10 cellular contexts compared by ENCODE assay signal in the genomic region with DNA sequence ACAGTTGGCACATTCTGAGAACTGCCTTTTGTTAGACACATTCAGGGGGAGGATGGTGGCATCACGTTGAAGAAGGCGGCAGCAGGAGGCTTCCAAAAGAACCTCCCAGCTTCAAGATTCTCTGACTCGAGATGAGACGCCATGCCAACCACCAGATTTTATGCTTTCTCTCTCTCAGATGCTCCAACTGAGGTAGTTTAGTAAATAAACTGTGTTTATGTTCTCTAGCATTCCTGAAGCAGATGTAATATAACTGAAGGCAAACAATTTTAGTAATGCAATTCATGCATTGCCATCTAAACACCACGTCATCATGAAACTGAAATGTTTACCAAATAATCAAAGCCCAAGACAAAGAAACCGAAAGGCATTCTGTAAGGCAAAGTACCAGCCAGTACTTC.
DNase-seq lines count a peak whose midpoint lies in the region; ATAC-seq, FAIRE-seq and TF ChIP-seq lines count a peak whose summit lies in the region.
"Had no signal": no experiment of that assay in that cellular context is flagged by ENCODE, and none has a peak within 500 bp of the region (broad histone marks: within the 10 kb centered on the region; RNA-seq: fewer than 3 reads in every experiment).

No MANE protein-coding gene starts in this region.

- no peaks in the 10 kb centered on the region for H3K36me3 ChIP-seq in SJCRH30

- ATAC-seq in A549 (no peak), GM18868 (IDR thresholded peaks at IDR 0.05; ENCODE audit: unreplicated experiment) (peak; percentile 67), HG03469 (IDR thresholded peaks at IDR 0.05; ENCODE audit: unreplicated experiment) (peak; percentile 44), HG02798 (IDR thresholded peaks at IDR 0.05; ENCODE audit: poor library complexity, unreplicated experiment) (no peak)

- no peak for TF ChIP-seq RAD21 in A549 (conservative IDR thresholded peaks at IDR 0.05 in 1 of 2, IDR thresholded peaks at IDR 0.05 in 1 of 2)

- no peak for TF ChIP-seq EP300 in A549 (IDR thresholded peaks at IDR 0.05)

- H3K4me3 ChIP-seq in A549, result no peak overlapping the region
- H3K4me3 ChIP-seq in SJCRH30, result no peak overlapping the region

- H3K9me3 Mint-ChIP-seq in brain, result peaks cover 0 to 12% (median 2%) of the 10 kb centered on the region in 5 experiments

- no peaks in the 10 kb centered on the region for H3K9me3 ChIP-seq in A549
- no peaks in the 10 kb centered on the region for H3K9me3 ChIP-seq in SJCRH30 (replicated peaks)

- POLR2A ChIA-PET in A549 (lab: Yijun Ruan, JAX), result no interaction called here

- 22% methylated on average over 6 of the region's 6 CpGs for WGBS in A549 (ENCODE audit: missing lambda C conversion rate)

- H3K27me3 ChIP-seq in SJCRH30, result no peaks in the 10 kb centered on the region

- no peak for FAIRE-seq in A549 (lab: Jason Lieb, UNC)
- FAIRE-seq: astrocyte had no signal

- peaks cover 12% of the 10 kb centered on the region for H3K4me1 Mint-ChIP-seq in brain

- H3K4me3 Mint-ChIP-seq in brain, result peak overlapping the region in 1 of 5 experiments; percentile 9

- H3K4me1 ChIP-seq in A549, result no peaks in the 10 kb centered on the region
- no peaks in the 10 kb centered on the region for H3K4me1 ChIP-seq in SJCRH30

- H3K27me3 Mint-ChIP-seq in brain, result no peaks in the 10 kb centered on the region
- H3K27me3 Mint-ChIP-seq: progenitor cell of endocrine pancreas had no signal

- no peak for TF ChIP-seq POLR2A in A549 (IDR thresholded peaks at IDR 0.05; ENCODE audit: low read length)

- CTCF ChIA-PET in A549 (lab: Yijun Ruan, JAX), result no interaction called here

- H3K4me2 ChIP-seq in A549, result 0 out of 3 replicates have a peak overlapping the region, but pooled peaks have one; percentile 12

- H3K36me3 Mint-ChIP-seq in brain, result peaks cover 9% of the 10 kb centered on the region

- H3K27ac Mint-ChIP-seq in brain, result peak overlapping the region in 3 of 5 experiments; percentile 26 to 49 (median 46)
- H3K27ac Mint-ChIP-seq: progenitor cell of endocrine pancreas had no signal

- no peak for DNase-seq in A549 (ENCODE audit: low read depth in 1 of 2, low spot score in 1 of 2)
- DNase-seq in SJCRH30, result no peak
- no peak for DNase-seq in DMS114 treated with DMSO at 0.1 percent for 48 hours (lab: John Stamatoyannopoulos, UW; ENCODE audit: unreplicated experiment)
- no peak for DNase-seq in pons (ENCODE audit: low spot score)

- H3K27ac ChIP-seq in A549, result no peak overlapping the region
- no peak overlapping the region for H3K27ac ChIP-seq in SJCRH30

- no peak for TF ChIP-seq CTCF in A549 (IDR thresholded peaks at IDR 0.05)
- TF ChIP-seq CTCF in brain (conservative IDR thresholded peaks at IDR 0.05), result no peak

TF ChIP-seq in A549, 52 proteins besides CTCF, POLR2A, EP300 and RAD21:
- TF ChIP-seq HDAC2 (IDR thresholded peaks at IDR 0.05) (no peak), JUN (IDR thresholded peaks at IDR 0.05) (no peak), GATA3 (IDR thresholded peaks at IDR 0.05; ENCODE audit: borderline replicate concordance) (no peak), KDM5A (IDR thresholded peaks at IDR 0.05) (no peak), NFE2L2 (conservative IDR thresholded peaks at IDR 0.05; ENCODE audit: low read length) (no peak), RARB (CRISPR knock-in tag; IDR thresholded peaks at IDR 0.05) (no peak), MAFK (IDR thresholded peaks at IDR 0.05; ENCODE audit: partially characterized antibody) (no peak)
- TF ChIP-seq, protein P1, sequence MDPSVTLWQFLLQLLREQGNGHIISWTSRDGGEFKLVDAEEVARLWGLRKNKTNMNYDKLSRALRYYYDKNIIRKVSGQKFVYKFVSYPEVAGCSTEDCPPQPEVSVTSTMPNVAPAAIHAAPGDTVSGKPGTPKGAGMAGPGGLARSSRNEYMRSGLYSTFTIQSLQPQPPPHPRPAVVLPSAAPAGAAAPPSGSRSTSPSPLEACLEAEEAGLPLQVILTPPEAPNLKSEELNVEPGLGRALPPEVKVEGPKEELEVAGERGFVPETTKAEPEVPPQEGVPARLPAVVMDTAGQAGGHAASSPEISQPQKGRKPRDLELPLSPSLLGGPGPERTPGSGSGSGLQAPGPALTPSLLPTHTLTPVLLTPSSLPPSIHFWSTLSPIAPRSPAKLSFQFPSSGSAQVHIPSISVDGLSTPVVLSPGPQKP (IDR thresholded peaks at IDR 0.05; ENCODE audit: low read depth, low read length), result no peak

Comparison
In these comparisons a context has a peak if more than half of its experiments do, and no peak if none do; other contexts are left out.
1. ATAC-seq: peak in GM18868 (single experiment) and HG03469 (single experiment); none in A549 (0 of 2) and HG02798 (single experiment).